6 cellular contexts compared by ENCODE assay signal in the genomic region with DNA sequence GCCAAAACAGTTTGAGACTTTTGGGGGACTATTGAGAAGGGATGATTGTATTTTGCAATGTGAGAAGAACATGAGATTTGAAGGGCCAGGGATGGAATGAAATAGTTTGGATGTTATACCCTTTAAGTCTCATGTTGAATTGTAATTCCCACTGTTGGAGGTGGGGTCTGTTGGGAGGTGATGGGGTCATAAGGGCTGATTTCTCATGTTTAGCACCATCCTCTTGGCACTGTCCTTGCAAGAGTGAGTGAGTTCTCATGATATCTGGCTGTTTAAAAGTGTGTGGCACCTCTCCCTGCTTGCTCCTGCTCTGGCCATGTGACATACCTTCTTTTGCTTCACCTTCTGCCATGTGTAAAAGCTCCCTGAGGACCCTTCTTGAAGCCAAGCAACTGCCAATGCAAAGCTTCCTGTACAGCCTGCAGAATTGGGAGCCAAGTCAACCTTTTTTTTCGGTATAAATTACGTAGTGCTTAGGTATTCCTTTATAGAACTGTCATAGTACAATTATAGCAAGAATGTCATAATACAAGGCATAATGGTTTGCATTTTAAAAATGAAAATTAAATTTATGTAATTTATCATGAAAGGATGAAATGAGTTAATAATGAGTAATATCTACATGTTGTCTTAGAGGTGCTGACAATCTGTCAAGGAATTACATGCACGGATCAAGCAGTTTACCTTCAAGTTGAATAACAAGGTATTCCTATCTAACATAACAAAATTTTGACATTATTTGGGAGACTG.
DNase-seq lines count a peak whose midpoint lies in the region; ATAC-seq, FAIRE-seq and TF ChIP-seq lines count a peak whose summit lies in the region.
"Not testable (repeated sequence)": the region's sequence is repeated elsewhere in the genome, so short reads cannot be mapped to it uniquely, and the experiment has no call there.

No MANE protein-coding gene starts in this region.

- POLR2A ChIA-PET in A549 (lab: Yijun Ruan, JAX); Panc1 (lab: Charles Lee): not testable (repeated sequence)

- not testable (repeated sequence) for H3K27ac Mint-ChIP-seq in activated CD4-positive, alpha-beta T cell treated with anti-CD3 and anti-CD28 coated beads, Interleukin-2, amount 10 ng/mL, durations not matched to agents 24 days and 14 days; endodermal cell

- DNase-seq in A549 (ENCODE audit: low read depth in 1 of 2, low spot score in 1 of 2) = peak in 1 of 2 experiments; percentile 57
- DNase-seq in Karpas-422 = peak; percentile 11
- peak; percentile 25 for DNase-seq in Panc1 (ENCODE audit: low read depth, low spot score)
- peak; percentile 48 for DNase-seq in activated CD4-positive, alpha-beta T cell treated with anti-CD3 and anti-CD28 coated beads, Interleukin-2, amount 10 ng/mL, durations not matched to agents 24 days and 14 days
- DNase-seq in endodermal cell = not testable (repeated sequence)
- peak; percentile 1 for DNase-seq in medulla oblongata (ENCODE audit: extremely low spot score)

- H3K27me3 Mint-ChIP-seq in activated CD4-positive, alpha-beta T cell treated with anti-CD3 and anti-CD28 coated beads, Interleukin-2, amount 10 ng/mL, durations not matched to agents 24 days and 14 days; endodermal cell (ENCODE audit: insufficient read depth): not testable (repeated sequence)

- H3K4me3 ChIP-seq in A549; Karpas-422 (ENCODE audit: low read length); Panc1 (ENCODE audit: low read depth in 2 of 2, low read length in 2 of 2): not testable (repeated sequence)
- peak overlapping the region; percentile 43 for H3K4me3 ChIP-seq in endodermal cell (ENCODE audit: low read length)

- H3K4me1 ChIP-seq in A549; Karpas-422 (ENCODE audit: low read length); Panc1 (ENCODE audit: control insufficient read depth, insufficient read depth, low read length); endodermal cell (ENCODE audit: control insufficient read depth, insufficient read depth, low read length): not testable (repeated sequence)

- H3K4me2 ChIP-seq in A549; Karpas-422 (ENCODE audit: low read depth, low read length, poor library complexity, severe bottlenecking): not testable (repeated sequence)

- FAIRE-seq in A549 (lab: Jason Lieb, UNC) = not testable (repeated sequence)

- not testable (repeated sequence) for H3K79me2 ChIP-seq in Karpas-422 (ENCODE audit: low read length)

- H3K4me1 Mint-ChIP-seq in activated CD4-positive, alpha-beta T cell treated with anti-CD3 and anti-CD28 coated beads, Interleukin-2, amount 10 ng/mL, durations not matched to agents 24 days and 14 days; endodermal cell: not testable (repeated sequence)

- CTCF ChIA-PET in A549 (lab: Yijun Ruan, JAX); Panc1 (lab: Charles Lee): not testable (repeated sequence)

- ATAC-seq in A549 = peak in 1 of 2 experiments; percentile 53; a peak in 3 of 6 replicates
- ATAC-seq in Panc1 = not testable (repeated sequence)

- peaks cover 36% of the 10 kb centered on the region for H3K9me3 Mint-ChIP-seq in activated CD4-positive, alpha-beta T cell treated with anti-CD3 and anti-CD28 coated beads, Interleukin-2, amount 10 ng/mL, durations not matched to agents 24 days and 14 days
- H3K9me3 Mint-ChIP-seq in endodermal cell = peaks cover 94% of the 10 kb centered on the region

- H2AFZ ChIP-seq in Karpas-422 (ENCODE audit: low read length) = not testable (repeated sequence)

- H3K36me3 Mint-ChIP-seq in activated CD4-positive, alpha-beta T cell treated with anti-CD3 and anti-CD28 coated beads, Interleukin-2, amount 10 ng/mL, durations not matched to agents 24 days and 14 days (ENCODE audit: low read depth) = not testable (repeated sequence)
- peaks cover 12% of the 10 kb centered on the region for H3K36me3 Mint-ChIP-seq in endodermal cell (ENCODE audit: low read depth)

- WGBS in A549 (ENCODE audit: missing lambda C conversion rate) = 1% methylated on average over 3 of the region's 3 CpGs
- 33 to 67% methylated on average over 2 to 3 of the region's 3 CpGs for WGBS in endodermal cell (ENCODE audit: insufficient coverage in 1 of 2, insufficient read length in 1 of 2), 2 experiments

- BruUV-seq in Panc1 (replicated peaks; lab: Mats Ljungman, UMichigan) = not testable (repeated sequence)

- H3K9me3 ChIP-seq in A549 (peaks cover 58% of the 10 kb centered on the region), Karpas-422 (ENCODE audit: low read length) (peaks cover 52% of the 10 kb centered on the region), endodermal cell (ENCODE audit: control insufficient read depth, low read length) (peaks cover 96% of the 10 kb centered on the region)
- not testable (repeated sequence) for H3K9me3 ChIP-seq in Panc1 (ENCODE audit: control insufficient read depth, insufficient read depth, low read depth, low read length)

- not testable (repeated sequence) for H3K27ac ChIP-seq in A549; Karpas-422 (ENCODE audit: low read length); Panc1 (ENCODE audit: low read length); endodermal cell (ENCODE audit: low read depth, low read length)

- not testable (repeated sequence) for H3K36me3 ChIP-seq in Karpas-422 (ENCODE audit: insufficient read depth, low read length); Panc1 (ENCODE audit: control insufficient read depth, insufficient read depth, low read length); endodermal cell (ENCODE audit: control insufficient read depth, insufficient read depth, low read length)

- not testable (repeated sequence) for TF ChIP-seq POLR2A in A549 (IDR thresholded peaks at IDR 0.05; ENCODE audit: low read length)

- TF ChIP-seq EP300 in A549 (IDR thresholded peaks at IDR 0.05) = not testable (repeated sequence)

- intact Hi-C loops in Panc1 (cut with micrococcal nuclease; ENCODE audit: unreplicated experiment); activated CD4-positive, alpha-beta T cell treated with anti-CD3 and anti-CD28 coated beads, Interleukin-2, amount 10 ng/mL, durations not matched to agents 24 days and 14 days (cut with micrococcal nuclease): not testable (repeated sequence)

- in situ Hi-C loops in Panc1 (cut with HindIII; ENCODE audit: low pct_unique_long_range_greater_than_20kb, low sequenced_read_pairs) = not testable (repeated sequence)

- TF ChIP-seq CTCF in A549 (IDR thresholded peaks at IDR 0.05); Panc1 (IDR thresholded peaks at IDR 0.05); endodermal cell (conservative IDR thresholded peaks at IDR 0.05): not testable (repeated sequence)

- H4K20me1 ChIP-seq in Karpas-422 (ENCODE audit: insufficient read depth, low read depth, low read length) = not testable (repeated sequence)

- not testable (repeated sequence) for TF ChIP-seq RAD21 in A549 (conservative IDR thresholded peaks at IDR 0.05 in 1 of 2, IDR thresholded peaks at IDR 0.05 in 1 of 2)

- not testable (repeated sequence) for H3K9ac ChIP-seq in Karpas-422 (ENCODE audit: low read length); endodermal cell (ENCODE audit: extremely low read depth, low read length, poor library complexity, severe bottlenecking)

- H3K27me3 ChIP-seq in Karpas-422 (ENCODE audit: low read length); Panc1 (ENCODE audit: control insufficient read depth, insufficient read depth, low read length); endodermal cell (ENCODE audit: control insufficient read depth, insufficient read depth, low read length, poor library complexity, severe bottlenecking): not testable (repeated sequence)

- H3K4me3 Mint-ChIP-seq in activated CD4-positive, alpha-beta T cell treated with anti-CD3 and anti-CD28 coated beads, Interleukin-2, amount 10 ng/mL, durations not matched to agents 24 days and 14 days; endodermal cell: not testable (repeated sequence)

- not testable (repeated sequence) for H3K9me2 ChIP-seq in Karpas-422 (replicated peaks; ENCODE audit: insufficient read depth, low read length)

TF ChIP-seq in A549, 52 proteins besides CTCF, POLR2A, EP300 and RAD21:
- peak; percentile 84 for TF ChIP-seq FOSB (CRISPR knock-in tag; IDR thresholded peaks at IDR 0.05)
- TF ChIP-seq RARB (CRISPR knock-in tag; IDR thresholded peaks at IDR 0.05) = peak; percentile 73; the same call in 1 of the 2 replicates
- peak; percentile 74; the same call in 1 of the 2 replicates for TF ChIP-seq HOXA7 (CRISPR knock-in tag; IDR thresholded peaks at IDR 0.05)
- TF ChIP-seq TP53 (CRISPR knock-in tag; IDR thresholded peaks at IDR 0.05) = 0 out of 2 replicates have a peak, but pooled peaks have one; percentile 28
TF ChIP-seq in A549: peak in this region for 4; not testable (repeated sequence) for 48.
